ENCODE assay signal across 9 cellular contexts in genomic region chr22:44669725-44670027, GRCh38. TPM values are rescaled to one million over a fixed set of nuclear protein-coding genes. Genes with fewer than 3 reads are reported as not detected.
DNase-seq lines count a peak whose midpoint lies in the region; ATAC-seq and TF ChIP-seq lines count a peak whose summit lies in the region.
"Had no signal": no experiment of that assay in that cellular context is flagged by ENCODE, and none has a peak within 500 bp of the region (broad histone marks: within the 10 kb centered on the region; RNA-seq: fewer than 3 reads in every experiment).

No MANE protein-coding gene starts in this region.

- H3K27ac ChIP-seq in H9 (ENCODE audit: insufficient read length, low read depth, low read length) = no peak overlapping the region

- no peaks in the 10 kb centered on the region for H4K20me1 ChIP-seq in H9 (ENCODE audit: control insufficient read depth, insufficient read depth, insufficient read length)

- no peaks in the 10 kb centered on the region for H3K79me2 ChIP-seq in H9 (ENCODE audit: insufficient read depth, low read length)

- no peaks in the 10 kb centered on the region for H3K4me1 ChIP-seq in H9 (ENCODE audit: insufficient read depth, low read length)

- no peak overlapping the region for H2AFZ ChIP-seq in H9 (ENCODE audit: low read length)

- no peak overlapping the region for H2AK5ac ChIP-seq in H9 (ENCODE audit: insufficient read length, low read length)

- H3K14ac ChIP-seq in H9 (ENCODE audit: insufficient read depth, low read length) = no peak overlapping the region

- H3K23ac ChIP-seq in H9 (ENCODE audit: insufficient read length, low read depth, low read length) = no peak overlapping the region

- no peak overlapping the region for H3K4ac ChIP-seq in H9 (ENCODE audit: low read depth, low read length)

- H3K4me3 Mint-ChIP-seq in CD14-positive monocyte = peak overlapping the region; percentile 72 to 80
- peak overlapping the region; percentile 62 to 81 for H3K4me3 Mint-ChIP-seq in H9
- peak overlapping the region; percentile 57 for H3K4me3 Mint-ChIP-seq in activated naive CD8-positive, alpha-beta T cell treated with anti-CD3 and anti-CD28 coated beads, Interleukin-2, amount 50 U/mL, for 24 hours
- peak overlapping the region; percentile 82 for H3K4me3 Mint-ChIP-seq in memory B cell

- H3K4me1 Mint-ChIP-seq in CD14-positive monocyte = peaks cover 51% of the 10 kb centered on the region
- peaks cover 0 to 6% of the 10 kb centered on the region in 2 experiments; a peak in 3 of 4 replicates for H3K4me1 Mint-ChIP-seq in H9
- peaks cover 51% of the 10 kb centered on the region for H3K4me1 Mint-ChIP-seq in activated naive CD8-positive, alpha-beta T cell treated with anti-CD3 and anti-CD28 coated beads, Interleukin-2, amount 50 U/mL, for 24 hours
- peaks cover 11% of the 10 kb centered on the region for H3K4me1 Mint-ChIP-seq in memory B cell

- no peak overlapping the region for H3K9ac ChIP-seq in H9 (ENCODE audit: extremely low read depth, insufficient read length, low read length)

- H3K27me3 ChIP-seq in H9 (ENCODE audit: insufficient read depth, low read length) = peaks cover 5% of the 10 kb centered on the region

- H3K27me3 Mint-ChIP-seq in CD14-positive monocyte (ENCODE audit: low read depth in 3 of 3) (peaks cover 47 to 60% (median 52%) of the 10 kb centered on the region in 3 donors), H9 (ENCODE audit: low read depth) (peaks cover 80% of the 10 kb centered on the region), memory B cell (peaks cover 10% of the 10 kb centered on the region)
- no peaks in the 10 kb centered on the region for H3K27me3 Mint-ChIP-seq in activated naive CD8-positive, alpha-beta T cell treated with anti-CD3 and anti-CD28 coated beads, Interleukin-2, amount 50 U/mL, for 24 hours

- H3K36me3 Mint-ChIP-seq in CD14-positive monocyte = peaks cover 3 to 10% of the 10 kb centered on the region in 2 donors
- no peaks in the 10 kb centered on the region for H3K36me3 Mint-ChIP-seq in H9 (ENCODE audit: insufficient read depth in 1 of 3, low read depth in 3 of 3)
- H3K36me3 Mint-ChIP-seq in activated naive CD8-positive, alpha-beta T cell treated with anti-CD3 and anti-CD28 coated beads, Interleukin-2, amount 50 U/mL, for 24 hours (ENCODE audit: low read depth) = no peaks in the 10 kb centered on the region
- no peaks in the 10 kb centered on the region for H3K36me3 Mint-ChIP-seq in memory B cell

- no peak overlapping the region for H3K4me2 ChIP-seq in H9 (ENCODE audit: insufficient read depth, insufficient read length, low read length)

- H3K79me1 ChIP-seq in H9 (ENCODE audit: insufficient read depth, low read depth, low read length, poor library complexity, severe bottlenecking) = no peaks in the 10 kb centered on the region

- no peak overlapping the region for H2BK5ac ChIP-seq in H9 (ENCODE audit: insufficient read length, low read length)

- no peak overlapping the region for H4K5ac ChIP-seq in H9 (ENCODE audit: insufficient read length, low read depth, low read length)

- no peak overlapping the region for H3K56ac ChIP-seq in H9 (ENCODE audit: insufficient read length, low read depth, low read length)

- H2BK12ac ChIP-seq in H9 (ENCODE audit: insufficient read length, low read depth, low read length) = no peak overlapping the region

- H4K8ac ChIP-seq in H9 (replicated peaks; ENCODE audit: insufficient read length, low read depth, low read length) = no peak overlapping the region

- no peak overlapping the region for H3K27ac Mint-ChIP-seq in CD14-positive monocyte
- H3K27ac Mint-ChIP-seq in H9 = no peak overlapping the region
- H3K27ac Mint-ChIP-seq in activated naive CD8-positive, alpha-beta T cell treated with anti-CD3 and anti-CD28 coated beads, Interleukin-2, amount 50 U/mL, for 24 hours = no peak overlapping the region
- H3K27ac Mint-ChIP-seq in memory B cell = no peak overlapping the region

- H2BK120ac ChIP-seq in H9 (ENCODE audit: low read depth, low read length, poor library complexity, severe bottlenecking) = no peak overlapping the region

- H3K9me3 Mint-ChIP-seq in CD14-positive monocyte = peaks cover 0 to 10% (median 0%) of the 10 kb centered on the region in 7 donors
- H3K9me3 Mint-ChIP-seq in H9 = no peaks in the 10 kb centered on the region
- no peaks in the 10 kb centered on the region for H3K9me3 Mint-ChIP-seq in activated naive CD8-positive, alpha-beta T cell treated with anti-CD3 and anti-CD28 coated beads, Interleukin-2, amount 50 U/mL, for 24 hours
- H3K9me3 Mint-ChIP-seq in memory B cell = no peaks in the 10 kb centered on the region

- no CpG with 5 or more reads among the region's 6 CpGs for WGBS in H9 (ENCODE audit: extremely low coverage, insufficient read length, low lambda C conversion rate)

- no peaks in the 10 kb centered on the region for H3K9me3 ChIP-seq in H9 (ENCODE audit: control insufficient read depth, low read depth, low read length)

- intact Hi-C loops in CD14-positive monocyte (cut with micrococcal nuclease) = no loop called here

- no peak for DNase-seq in CD14-positive monocyte (ENCODE audit: low spot score)
- peak; percentile 62 for DNase-seq in H9
- no peak for DNase-seq in activated naive CD8-positive, alpha-beta T cell treated with anti-CD3 and anti-CD28 coated beads, Interleukin-2, amount 50 U/mL, for 24 hours
- DNase-seq in memory B cell (ENCODE audit: low spot score in 2 of 2) = no peak
- DNase-seq: head of caudate nucleus had no signal

- H2BK20ac ChIP-seq in H9 (ENCODE audit: low read depth, low read length, poor library complexity, severe bottlenecking) = no peak overlapping the region

- peaks cover 4% of the 10 kb centered on the region for H3K23me2 ChIP-seq in H9 (ENCODE audit: insufficient read length, low read depth, low read length, poor library complexity, severe bottlenecking)

- peak; percentile 18 for ATAC-seq in activated naive CD8-positive, alpha-beta T cell treated with anti-CD3 and anti-CD28 coated beads, Interleukin-2, amount 50 U/mL, for 24 hours
- ATAC-seq in memory B cell (ENCODE audit: low read depth) (no peak), HG03432 (IDR thresholded peaks at IDR 0.05; ENCODE audit: unreplicated experiment) (no peak), HG02678 (IDR thresholded peaks at IDR 0.05; ENCODE audit: unreplicated experiment) (no peak), GM21390 (IDR thresholded peaks at IDR 0.05; ENCODE audit: unreplicated experiment) (no peak), HG03571 (IDR thresholded peaks at IDR 0.05; ENCODE audit: unreplicated experiment) (no peak)

- TF ChIP-seq CTCF in CD14-positive monocyte (IDR thresholded peaks at IDR 0.05) = peak; percentile 38
- peak; percentile 83 for TF ChIP-seq CTCF in H9 (conservative IDR thresholded peaks at IDR 0.05)

- no peak overlapping the region for H3K18ac ChIP-seq in H9 (ENCODE audit: insufficient read length, low read depth, low read length)

- no peak overlapping the region for H3T11ph ChIP-seq in H9 (ENCODE audit: low read length)

- no peak overlapping the region for H2BK15ac ChIP-seq in H9 (ENCODE audit: low read depth, low read length)

- H4K91ac ChIP-seq in H9 (ENCODE audit: insufficient read length, low read depth, low read length) = no peak overlapping the region

RNA-seq across cellular contexts. Expression of gene PRR5, which starts 32.3 kb away (rescaled TPM):
- polyA plus RNA-seq in CD14-positive monocyte = 1 to 10 TPM in 1 of 2 donors, under 1 TPM in 1; 0.66 to 1.2 TPM
- total RNA-seq in H9 (2021) = 11.8 and 12.6 TPM in 2 replicates
